In genomic region chr3:31978553-31978952, GRCh38 we compare ENCODE assay signal across 17 cellular contexts. TPM values are rescaled to one million over a fixed set of nuclear protein-coding genes. Genes with fewer than 3 reads are reported as not detected.
DNase-seq lines count a peak whose midpoint lies in the region; ATAC-seq and TF ChIP-seq lines count a peak whose summit lies in the region.
"Had no signal": no experiment of that assay in that cellular context is flagged by ENCODE, and none has a peak within 500 bp of the region (broad histone marks: within the 10 kb centered on the region; RNA-seq: fewer than 3 reads in every experiment).

No MANE protein-coding gene starts in this region.

- POLR2A ChIA-PET in PC-9 (lab: Charles Lee; ENCODE audit: unreplicated experiment), result no interaction called here

- BruUV-seq in PC-9 (replicated peaks; lab: Mats Ljungman, UMichigan), result no TSS peak

- H3K79me2 ChIP-seq in PC-9 (ENCODE audit: low read depth), result peaks cover 4% of the 10 kb centered on the region; the same call in 1 of the 2 replicates

- peaks cover 5% of the 10 kb centered on the region; the same call in 1 of the 2 replicates for H3F3A ChIP-seq in PC-9 (ENCODE audit: insufficient read depth, low read depth)

- no peaks in the 10 kb centered on the region for H3K36me3 Mint-ChIP-seq in stimulated activated naive CD8-positive, alpha-beta T cell treated with anti-CD3 and anti-CD28 coated beads, Interleukin-15, Interleukin-2, amounts not matched to agents 100 ng/mL and 50 ng/mL, for 24 hours (ENCODE audit: low read depth)
- H3K36me3 Mint-ChIP-seq in type B pancreatic cell, result no peaks in the 10 kb centered on the region

- DNase-seq in stimulated activated naive CD8-positive, alpha-beta T cell treated with anti-CD3 and anti-CD28 coated beads, Interleukin-15, Interleukin-2, amounts not matched to agents 100 U/mL and 50 U/mL, for 24 hours, result no peak
- peak in 1 of 2 experiments; percentile 85 for DNase-seq in PC-9
- peak; percentile 75 for DNase-seq in epithelial cell of prostate (ENCODE audit: low read depth, low spot score)
- no peak for DNase-seq in type B pancreatic cell (ENCODE audit: extremely low spot score, unreplicated experiment)
- DNase-seq in D341Med (ENCODE audit: low spot score), result no peak
- DNase-seq in globus pallidus (ENCODE audit: low spot score), result no peak
- DNase-seq: activated CD4-positive, CD25-positive, alpha-beta regulatory T cell; amniotic stem cell; NCI-H2081; Right ventricle myocardium superior; spleen; stimulated activated naive CD4-positive, alpha-beta T cell; upper lobe of left lung had no signal

- peak overlapping the region; percentile 67 for H3K27ac Mint-ChIP-seq in stimulated activated naive CD8-positive, alpha-beta T cell treated with anti-CD3 and anti-CD28 coated beads, Interleukin-15, Interleukin-2, amounts not matched to agents 100 ng/mL and 50 ng/mL, for 24 hours
- peak overlapping the region; percentile 69 for H3K27ac Mint-ChIP-seq in type B pancreatic cell

- H3K9me3 ChIP-seq in PC-9 (ENCODE audit: insufficient read depth, low read depth), result no peaks in the 10 kb centered on the region
- H3K9me3 ChIP-seq: BLaER1, spleen, upper lobe of left lung had no signal

- H3K9me3 Mint-ChIP-seq in stimulated activated naive CD8-positive, alpha-beta T cell treated with anti-CD3 and anti-CD28 coated beads, Interleukin-15, Interleukin-2, amounts not matched to agents 100 ng/mL and 50 ng/mL, for 24 hours, result no peaks in the 10 kb centered on the region
- no peaks in the 10 kb centered on the region for H3K9me3 Mint-ChIP-seq in type B pancreatic cell
- H3K9me3 Mint-ChIP-seq: T-helper 1 cell treated with Interleukin-12 subunit alpha and Interleukin-12 subunit beta and Interleukin-4 antibody, amounts not matched to agents 30 μg/mL and 1 μg/mL, for 36 hours had no signal

- no peak overlapping the region for H3K4me3 ChIP-seq in PC-9
- H3K4me3 ChIP-seq: BLaER1, upper lobe of left lung had no signal

- H3K4me1 ChIP-seq in PC-9 (replicated peaks; ENCODE audit: insufficient read depth), result peaks cover 18% of the 10 kb centered on the region

- H4K20me1 ChIP-seq in PC-9 (ENCODE audit: insufficient read depth), result no peaks in the 10 kb centered on the region
- H4K20me1 ChIP-seq: BLaER1 had no signal

- H3K4me2 ChIP-seq in PC-9, result peak overlapping the region; percentile 54
- H3K4me2 ChIP-seq: BLaER1 had no signal

- peaks cover 31% of the 10 kb centered on the region for H3K27me3 Mint-ChIP-seq in stimulated activated naive CD8-positive, alpha-beta T cell treated with anti-CD3 and anti-CD28 coated beads, Interleukin-15, Interleukin-2, amounts not matched to agents 100 ng/mL and 50 ng/mL, for 24 hours
- H3K27me3 Mint-ChIP-seq in type B pancreatic cell, result peaks cover 6% of the 10 kb centered on the region

- no peaks in the 10 kb centered on the region for H3K36me3 ChIP-seq in PC-9 (ENCODE audit: low read depth)
- H3K36me3 ChIP-seq: BLaER1, spleen, upper lobe of left lung had no signal

- CTCF ChIA-PET in PC-9 (lab: Charles Lee), result no interaction called here

- H3K27me3 ChIP-seq in PC-9 (ENCODE audit: insufficient read depth, low read depth), result no peaks in the 10 kb centered on the region

- H3K4me3 Mint-ChIP-seq in stimulated activated naive CD8-positive, alpha-beta T cell treated with anti-CD3 and anti-CD28 coated beads, Interleukin-15, Interleukin-2, amounts not matched to agents 100 ng/mL and 50 ng/mL, for 24 hours, result peak overlapping the region; percentile 74
- H3K4me3 Mint-ChIP-seq in type B pancreatic cell, result peak overlapping the region; percentile 90

- H3K27ac ChIP-seq in PC-9 (no peak overlapping the region), epithelial cell of prostate (peak overlapping the region; percentile 94)
- H3K27ac ChIP-seq: BLaER1, upper lobe of left lung had no signal

- H3K9me2 ChIP-seq in PC-9 (ENCODE audit: insufficient read depth), result no peaks in the 10 kb centered on the region

- intact Hi-C loops in PC-9 (cut with micrococcal nuclease; ENCODE audit: unreplicated experiment), result no loop called here

- peaks cover 28% of the 10 kb centered on the region for H3K4me1 Mint-ChIP-seq in stimulated activated naive CD8-positive, alpha-beta T cell treated with anti-CD3 and anti-CD28 coated beads, Interleukin-15, Interleukin-2, amounts not matched to agents 100 ng/mL and 50 ng/mL, for 24 hours (ENCODE audit: low read depth)
- H3K4me1 Mint-ChIP-seq in type B pancreatic cell (ENCODE audit: unreplicated experiment), result peaks cover 17% of the 10 kb centered on the region

- no peak for ATAC-seq in stimulated activated naive CD8-positive, alpha-beta T cell treated with anti-CD3 and anti-CD28 coated beads, Interleukin-15, Interleukin-2, amounts not matched to agents 100 U/mL and 50 U/mL, for 24 hours
- no peak for ATAC-seq in HG03342 (IDR thresholded peaks at IDR 0.05; ENCODE audit: unreplicated experiment)

- no peak overlapping the region for H2AFZ ChIP-seq in PC-9

- TF ChIP-seq CTCF in PC-9 (conservative IDR thresholded peaks at IDR 0.05) (no peak), type B pancreatic cell (conservative IDR thresholded peaks at IDR 0.05) (no peak)

RNA-seq across cellular contexts. Expression of gene OSBPL10, which starts 2.5 kb away (rescaled TPM):
- 42.0 and 56.9 TPM in 2 replicates for total RNA-seq in PC-9 (2021)
- total RNA-seq in type B pancreatic cell (ENCODE audit: low replicate concordance), result 24.4 and 43.6 TPM in 2 replicates

RNA-seq across cellular contexts. Expression of gene ZNF860, which starts 3.0 kb away (rescaled TPM):
- total RNA-seq in PC-9 (2021) (2.6 and 5.3 TPM in 2 replicates), type B pancreatic cell (ENCODE audit: low replicate concordance) (2.8 and 7.1 TPM in 2 replicates)
